In the genomic region with DNA sequence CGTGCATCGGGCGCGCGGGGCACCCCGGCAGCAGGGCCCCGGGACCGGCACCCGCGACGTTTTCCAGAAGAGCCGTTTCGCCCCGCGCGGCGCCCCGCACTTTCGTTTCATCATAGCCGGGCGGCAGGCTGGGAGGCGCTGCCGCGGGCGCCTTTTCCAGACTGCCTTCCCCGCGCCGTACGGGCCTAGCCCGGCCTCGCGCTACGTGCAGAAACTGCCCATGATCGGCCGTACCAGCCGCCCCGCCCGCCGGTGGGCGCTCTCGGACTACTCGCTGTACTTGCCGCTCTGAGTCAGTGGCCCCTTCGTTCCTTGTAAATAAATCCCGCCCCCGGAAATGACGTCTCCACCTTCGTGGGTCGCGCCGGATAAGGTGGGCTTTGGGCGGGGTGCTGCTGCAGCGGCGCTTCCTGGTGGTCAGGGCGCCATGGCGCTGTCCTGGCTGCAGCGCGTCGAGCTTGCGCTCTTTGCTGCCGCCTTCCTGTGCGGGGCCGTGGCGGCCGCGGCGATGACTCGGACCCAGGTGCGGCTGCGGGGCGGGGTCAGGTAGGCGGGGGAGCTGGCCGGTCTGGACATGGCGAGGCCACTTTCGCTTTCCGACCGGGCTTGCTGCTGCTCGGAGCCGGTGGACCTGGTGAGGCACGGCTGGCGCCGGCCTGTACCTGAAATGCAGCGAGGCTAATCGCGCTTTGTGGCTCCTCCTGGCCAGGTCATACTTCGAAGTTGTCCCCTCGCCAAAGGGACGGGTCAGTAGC, we compare ENCODE assay signal across 8 cellular contexts. TPM values are rescaled to one million over a fixed set of nuclear protein-coding genes. Genes with fewer than 3 reads are reported as not detected.
DNase-seq lines count a peak whose midpoint lies in the region; FAIRE-seq and TF ChIP-seq lines count a peak whose summit lies in the region.

A gene with protein sequence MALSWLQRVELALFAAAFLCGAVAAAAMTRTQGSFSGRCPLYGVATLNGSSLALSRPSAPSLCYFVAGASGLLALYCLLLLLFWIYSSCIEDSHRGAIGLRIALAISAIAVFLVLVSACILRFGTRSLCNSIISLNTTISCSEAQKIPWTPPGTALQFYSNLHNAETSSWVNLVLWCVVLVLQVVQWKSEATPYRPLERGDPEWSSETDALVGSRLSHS (plus strand): TSS at position 398 of the 755 bp plus-strand sequence. CDS start 30 bp downstream, at position 428.

- peak within 1 kb of the TSS; percentile 85 for H3K4me2 ChIP-seq in neural progenitor cell

- FAIRE-seq in H54 (lab: Jason Lieb, UNC) = no peak

- H2AFZ ChIP-seq in neural progenitor cell (replicated peaks) = peak within 1 kb of the TSS; percentile 40

- peak; percentile 63 for TF ChIP-seq CTCF in fibroblast of villous mesenchyme (IDR thresholded peaks at IDR 0.05; ENCODE audit: insufficient read depth, low read depth, low read length)
- peak; percentile 44 for TF ChIP-seq CTCF in neural progenitor cell (IDR thresholded peaks at IDR 0.05)

- no peaks in the 10 kb centered on the region for H3K27me3 ChIP-seq in neural progenitor cell

- peaks cover 25% of the 10 kb centered on the region for H3K36me3 Mint-ChIP-seq in neural progenitor cell

- H3K36me3 ChIP-seq in ES-I3 (ENCODE audit: insufficient read depth, low read length) (no peaks in the 10 kb centered on the region; the same call in 1 of the 2 replicates), neural progenitor cell (no peaks in the 10 kb centered on the region)

- H3K27ac ChIP-seq in neural progenitor cell = peak within 1 kb of the TSS; percentile 84

- H3K79me2 ChIP-seq in neural progenitor cell (ENCODE audit: low read depth) = peaks cover 50% of the 10 kb centered on the region

- peaks cover 7% of the 10 kb centered on the region for H3K27me3 Mint-ChIP-seq in neural progenitor cell (ENCODE audit: insufficient read depth, low read depth)

- H3K9ac ChIP-seq in ES-I3 (ENCODE audit: low read depth, low read length) (peak within 1 kb of the TSS; percentile 91), neural progenitor cell (peak within 1 kb of the TSS; percentile 76)

- no peaks in the 10 kb centered on the region for H3K9me3 Mint-ChIP-seq in neural progenitor cell

- H3K4me1 Mint-ChIP-seq in neural progenitor cell = peaks cover 26% of the 10 kb centered on the region

- DNase-seq in H54 (ENCODE audit: insufficient read length, low spot score) = peak; percentile 89
- DNase-seq in M059J (ENCODE audit: low read depth) = peak; percentile 98
- DNase-seq in SHP77 (lab: John Stamatoyannopoulos, UW) = peak; percentile 95 to 97
- DNase-seq in activated effector memory CD4-positive, alpha-beta T cell treated with anti-CD3 and anti-CD28 coated beads, Interleukin-2, amount 50 U/mL, for 16 hours = peak; percentile 98
- peak; percentile 99 for DNase-seq in fibroblast of villous mesenchyme (ENCODE audit: low read depth)
- DNase-seq in neural progenitor cell (ENCODE audit: low spot score) = peak; percentile 99
- DNase-seq in stromal cell of bone marrow (ENCODE audit: low read depth) = peak; percentile 96

- peak within 1 kb of the TSS; percentile 97 for H3K4me3 ChIP-seq in fibroblast of villous mesenchyme (ENCODE audit: low read depth, low read length)
- peak within 1 kb of the TSS; percentile 79 for H3K4me3 ChIP-seq in neural progenitor cell

- peak within 1 kb of the TSS; percentile 37 for H3K27ac Mint-ChIP-seq in neural progenitor cell

- H3K4me3 Mint-ChIP-seq in neural progenitor cell = peak within 1 kb of the TSS; percentile 89

- H3K9me3 ChIP-seq in ES-I3 (ENCODE audit: control insufficient read depth, insufficient read depth, low read length) = no peaks in the 10 kb centered on the region
- H3K9me3 ChIP-seq in neural progenitor cell (ENCODE audit: low read depth) = no peaks in the 10 kb centered on the region

- peaks cover 61% of the 10 kb centered on the region for H3F3A ChIP-seq in neural progenitor cell (ENCODE audit: low read depth)

- H4K20me1 ChIP-seq in neural progenitor cell (ENCODE audit: low read depth) = peaks cover 16% of the 10 kb centered on the region

- peak; percentile 96 for TF ChIP-seq POLR2A in H54 (IDR thresholded peaks at IDR 0.05; ENCODE audit: low read depth, low read length)

- peaks cover under 1% of the 10 kb centered on the region for H3K4me1 ChIP-seq in ES-I3 (ENCODE audit: insufficient read depth, low read length)
- peaks cover 6% of the 10 kb centered on the region for H3K4me1 ChIP-seq in neural progenitor cell

RNA-seq across cellular contexts. Expression of the gene that starts here (rescaled TPM):
- 82.1 and 138 TPM in 2 replicates for total RNA-seq in M059J (2014; rRNA removed; shearing (Covaris generic))
- total RNA-seq in fibroblast of villous mesenchyme = 38.0 and 45.8 TPM in 2 replicates
- 24.5 and 40.4 TPM in 2 replicates for total RNA-seq in neural progenitor cell (ENCODE audit: low replicate concordance)

Comparison
In these comparisons a context has a peak if more than half of its experiments do, and no peak if none do; other contexts are left out.
1. Peak in every context shown above with its lines: DNase-seq, H3K4me3 ChIP-seq and H3K27ac ChIP-seq.